Comparison of ENCODE assay signal across 8 cellular contexts in the genomic region with DNA sequence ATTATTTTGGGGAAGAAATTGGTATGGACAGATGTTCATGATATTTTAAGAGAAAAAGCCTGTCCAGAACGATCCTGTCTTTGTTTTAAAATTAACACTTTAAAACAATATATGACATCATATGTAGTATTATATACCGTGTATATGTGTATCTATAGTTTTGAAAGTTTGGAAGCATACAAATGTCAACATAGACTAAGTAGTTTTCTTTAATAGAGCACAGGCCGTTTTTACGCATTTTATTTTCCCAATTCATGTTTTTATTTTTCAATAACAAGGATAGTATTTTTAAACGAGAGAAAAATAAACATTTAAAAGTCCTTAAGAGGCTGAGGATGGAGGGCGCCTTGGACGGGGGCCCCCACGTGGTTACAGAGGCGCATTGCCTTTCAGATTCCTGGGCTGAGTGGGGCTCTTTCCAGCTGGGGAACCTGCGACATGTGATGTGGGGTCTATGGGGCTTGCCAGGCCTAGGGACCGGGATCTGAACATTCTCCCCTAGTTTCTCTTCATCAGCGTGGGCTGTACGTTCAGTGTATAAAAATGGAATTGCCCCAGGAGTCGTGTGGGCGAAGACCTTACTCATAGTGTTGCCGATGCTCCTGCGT.
DNase-seq lines count a peak whose midpoint lies in the region; ATAC-seq and TF ChIP-seq lines count a peak whose summit lies in the region.

No MANE protein-coding gene starts in this region.

- peak; percentile 6 for DNase-seq in NCI-H345 (lab: John Stamatoyannopoulos, UW)
- no peak for DNase-seq in NCI-H345 treated with DMSO at 0.1 percent for 48 hours (lab: John Stamatoyannopoulos, UW; ENCODE audit: unreplicated experiment)
- DNase-seq in cardiac fibroblast (ENCODE audit: low read depth in 2 of 2): peak; percentile 71 to 79
- peak; percentile 4 for DNase-seq in kidney epithelial cell (ENCODE audit: low read depth)
- peak; percentile 30 to 57 for DNase-seq in stimulated activated CD4-positive, alpha-beta T cell treated with anti-CD3 and anti-CD28 coated beads, Interleukin-12 subunit alpha, Interleukin-12 subunit beta, amount 100 ng/mL, for 24 hours (ENCODE audit: low read depth in 2 of 2)

- TF ChIP-seq CTCF in LNCAP (IDR thresholded peaks at IDR 0.05) (peak; percentile 78), VCaP (conservative IDR thresholded peaks at IDR 0.05) (peak; percentile 82), cardiac fibroblast (IDR thresholded peaks at IDR 0.05; ENCODE audit: low read depth, low read length) (peak; percentile 73), kidney epithelial cell (IDR thresholded peaks at IDR 0.05; ENCODE audit: insufficient read depth, low read length, poor library complexity, severe bottlenecking) (peak; percentile 80)

- peaks cover 15% of the 10 kb centered on the region for H3K27me3 ChIP-seq in kidney epithelial cell (ENCODE audit: control insufficient read depth, insufficient read depth, low read length)

- H3K4me3 ChIP-seq in cardiac fibroblast (replicated peaks in 1 of 2; ENCODE audit: low read depth in 2 of 2, low read length in 2 of 2) (no peak overlapping the region), kidney epithelial cell (ENCODE audit: low read depth, low read length) (no peak overlapping the region)

- ATAC-seq in GM21367 (IDR thresholded peaks at IDR 0.05; ENCODE audit: unreplicated experiment): no peak

- H3K27ac ChIP-seq in VCaP: peak overlapping the region; percentile 99

- H3K36me3 ChIP-seq in kidney epithelial cell (ENCODE audit: control insufficient read depth, insufficient read depth, low read length): no peaks in the 10 kb centered on the region
